ENCODE assay signal across 27 cellular contexts in the genomic region with DNA sequence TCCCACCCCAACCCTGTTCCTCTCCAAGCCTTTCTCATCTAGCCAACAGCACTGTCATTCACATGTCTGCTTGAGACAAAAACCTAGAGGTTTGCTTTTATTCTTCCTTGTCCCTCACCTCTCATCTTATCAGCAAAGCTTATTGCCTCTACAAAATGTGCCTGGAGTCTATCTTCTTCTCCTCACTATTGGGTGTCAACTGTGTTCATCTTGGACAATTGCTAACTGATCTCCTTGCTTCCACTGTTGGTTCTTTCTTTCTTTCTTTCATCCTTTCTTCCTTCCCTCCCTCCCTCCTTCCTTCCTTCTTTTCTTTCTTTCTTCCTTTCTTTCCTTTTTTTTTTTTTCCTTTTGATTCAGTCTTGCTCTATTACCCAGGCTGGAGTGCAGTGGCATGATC. TPM values are rescaled to one million over a fixed set of nuclear protein-coding genes. Genes with fewer than 3 reads are reported as not detected.
"Had no signal": no experiment of that assay in that cellular context is flagged by ENCODE, and none has a peak within 500 bp of the region (broad histone marks: within the 10 kb centered on the region; RNA-seq: fewer than 3 reads in every experiment).

No MANE protein-coding gene starts in this region.

- H3K4me3 ChIP-seq: lower lobe of right lung, sigmoid colon, spleen, tibial nerve had no signal

- ATAC-seq: activated CD8-positive, alpha-beta T cell treated with anti-CD3 and anti-CD28 coated beads, Interleukin-2, amount 10 ng/mL, durations not matched to agents 7 days and 5 days; activated naive CD4-positive, alpha-beta T cell treated with anti-CD3 and anti-CD28 coated beads, Interleukin-2, amount 50 U/mL, for 72 hours; effector memory CD8-positive, alpha-beta T cell; esophagus mucosa; naive thymus-derived CD4-positive, alpha-beta T cell had no signal

- H3K27me3 ChIP-seq: sigmoid colon, spleen, tibial nerve had no signal

- DNase-seq: activated CD4-positive, alpha-beta T cell treated with anti-CD3 and anti-CD28 coated beads for 1 hour; activated CD4-positive, alpha-beta T cell treated with anti-CD3 and anti-CD28 coated beads, Interleukin-2, amount 50 U/mL, for 1 hour; activated CD8-positive, alpha-beta T cell treated with anti-CD3 and anti-CD28 coated beads, Interleukin-2, amount 10 ng/mL, durations not matched to agents 7 days and 5 days; activated gamma-delta T cell treated with Interleukin-2 at 50 U/mL for 16 hours; aorta; central memory CD4-positive, alpha-beta T cell; effector memory CD8-positive, alpha-beta T cell; glutamatergic neuron; hypothalamus; lower lobe of right lung; mesendoderm; naive thymus-derived CD4-positive, alpha-beta T cell; occipital lobe; posterior cingulate gyrus; sigmoid colon; spleen; stimulated activated CD4-positive, alpha-beta T cell treated with anti-CD3 and anti-CD28 coated beads, Interleukin-4, amount 100 ng/mL, for 1 hour; stimulated activated naive CD4-positive, alpha-beta T cell; substantia nigra; T-helper 1 cell had no signal

- H3K9me3 ChIP-seq: lower lobe of right lung, sigmoid colon, spleen, tibial nerve had no signal

- H3K4me1 ChIP-seq: lower lobe of right lung, sigmoid colon had no signal

- FAIRE-seq: frontal cortex, urothelium cell line had no signal

- H3K36me3 ChIP-seq: lower lobe of right lung, sigmoid colon, spleen, tibial nerve had no signal

- H3K27ac ChIP-seq: lower lobe of right lung, spleen, tibial nerve had no signal

RNA-seq across cellular contexts. Expression of a gene that starts 48.2 kb away (rescaled TPM):
- total RNA-seq: activated CD8-positive, alpha-beta T cell treated with anti-CD3 and anti-CD28 coated beads, Interleukin-2, amount 10 ng/mL, durations not matched to agents 7 days and 5 days; activated naive CD4-positive, alpha-beta T cell treated with anti-CD3 and anti-CD28 coated beads, Interleukin-2, amount 50 U/mL, for 72 hours; aorta; endothelial cell of umbilical vein; esophagus mucosa; lower lobe of right lung; naive thymus-derived CD4-positive, alpha-beta T cell; occipital lobe; sigmoid colon; spleen; tibial nerve had no signal
- polyA plus RNA-seq: aorta; endothelial cell of umbilical vein; naive thymus-derived CD4-positive, alpha-beta T cell; sigmoid colon; spleen had no signal

RNA-seq across cellular contexts. Expression of a gene that starts 48.3 kb away (rescaled TPM):
- total RNA-seq: activated CD8-positive, alpha-beta T cell treated with anti-CD3 and anti-CD28 coated beads, Interleukin-2, amount 10 ng/mL, durations not matched to agents 7 days and 5 days; activated naive CD4-positive, alpha-beta T cell treated with anti-CD3 and anti-CD28 coated beads, Interleukin-2, amount 50 U/mL, for 72 hours; aorta; endothelial cell of umbilical vein; esophagus mucosa; lower lobe of right lung; naive thymus-derived CD4-positive, alpha-beta T cell; neural crest cell; sigmoid colon; spleen; tibial nerve had no signal
- polyA plus RNA-seq: aorta; naive thymus-derived CD4-positive, alpha-beta T cell had no signal
